In the genomic region with DNA sequence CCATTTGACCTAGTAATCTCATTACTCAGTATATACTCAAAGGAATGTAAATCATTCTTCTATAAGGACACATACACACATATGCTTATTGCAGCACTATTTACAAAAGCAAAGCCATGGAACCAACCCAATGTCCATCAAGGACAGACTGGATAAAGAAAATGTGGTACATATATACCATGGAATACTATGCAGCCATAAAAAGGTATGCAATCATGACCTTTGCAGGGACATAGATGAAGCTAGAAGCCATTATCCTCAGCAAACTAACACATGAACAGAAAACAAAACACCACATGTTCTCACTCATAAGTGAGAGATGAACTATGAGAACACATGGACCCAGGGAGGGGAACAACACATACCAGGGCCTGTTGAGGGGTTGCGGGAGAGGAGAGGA, we compare ENCODE assay signal across 1 cellular context.
TF ChIP-seq lines count a peak whose summit lies in the region.

No MANE protein-coding gene starts in this region.

TF ChIP-seq in HEK293, 187 proteins besides CTCF, POLR2A, EP300 and RAD21 (continued from another document):
- TF ChIP-seq, protein P1, sequence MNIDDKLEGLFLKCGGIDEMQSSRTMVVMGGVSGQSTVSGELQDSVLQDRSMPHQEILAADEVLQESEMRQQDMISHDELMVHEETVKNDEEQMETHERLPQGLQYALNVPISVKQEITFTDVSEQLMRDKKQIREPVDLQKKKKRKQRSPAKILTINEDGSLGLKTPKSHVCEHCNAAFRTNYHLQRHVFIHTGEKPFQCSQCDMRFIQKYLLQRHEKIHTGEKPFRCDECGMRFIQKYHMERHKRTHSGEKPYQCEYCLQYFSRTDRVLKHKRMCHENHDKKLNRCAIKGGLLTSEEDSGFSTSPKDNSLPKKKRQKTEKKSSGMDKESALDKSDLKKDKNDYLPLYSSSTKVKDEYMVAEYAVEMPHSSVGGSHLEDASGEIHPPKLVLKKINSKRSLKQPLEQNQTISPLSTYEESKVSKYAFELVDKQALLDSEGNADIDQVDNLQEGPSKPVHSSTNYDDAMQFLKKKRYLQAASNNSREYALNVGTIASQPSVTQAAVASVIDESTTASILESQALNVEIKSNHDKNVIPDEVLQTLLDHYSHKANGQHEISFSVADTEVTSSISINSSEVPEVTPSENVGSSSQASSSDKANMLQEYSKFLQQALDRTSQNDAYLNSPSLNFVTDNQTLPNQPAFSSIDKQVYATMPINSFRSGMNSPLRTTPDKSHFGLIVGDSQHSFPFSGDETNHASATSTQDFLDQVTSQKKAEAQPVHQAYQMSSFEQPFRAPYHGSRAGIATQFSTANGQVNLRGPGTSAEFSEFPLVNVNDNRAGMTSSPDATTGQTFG (tag by site-specific recombination; IDR thresholded peaks at IDR 0.05; ENCODE audit: borderline replicate concordance): no peak
- TF ChIP-seq ZNF571 (tag by site-specific recombination; IDR thresholded peaks at IDR 0.05) (no peak), ZNF555 (tag by site-specific recombination; conservative IDR thresholded peaks at IDR 0.05) (no peak), SP3 (tag by site-specific recombination; IDR thresholded peaks at IDR 0.05) (no peak), ZNF133 (tag by site-specific recombination; IDR thresholded peaks at IDR 0.05) (no peak), ZNF707 (tag by site-specific recombination; IDR thresholded peaks at IDR 0.05) (no peak), ZNF169 (tag by site-specific recombination; IDR thresholded peaks at IDR 0.05) (no peak), ZNF146 (tag by site-specific recombination; IDR thresholded peaks at IDR 0.05) (peak; percentile 80), KLF16 (tag by site-specific recombination; IDR thresholded peaks at IDR 0.05) (no peak)
- TF ChIP-seq, protein P2, sequence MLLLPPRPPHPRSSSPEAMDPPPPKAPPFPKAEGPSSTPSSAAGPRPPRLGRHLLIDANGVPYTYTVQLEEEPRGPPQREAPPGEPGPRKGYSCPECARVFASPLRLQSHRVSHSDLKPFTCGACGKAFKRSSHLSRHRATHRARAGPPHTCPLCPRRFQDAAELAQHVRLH (tag by site-specific recombination; IDR thresholded peaks at IDR 0.05): peak; percentile 55; the same call in 1 of the 2 replicates
- TF ChIP-seq, protein P3, sequence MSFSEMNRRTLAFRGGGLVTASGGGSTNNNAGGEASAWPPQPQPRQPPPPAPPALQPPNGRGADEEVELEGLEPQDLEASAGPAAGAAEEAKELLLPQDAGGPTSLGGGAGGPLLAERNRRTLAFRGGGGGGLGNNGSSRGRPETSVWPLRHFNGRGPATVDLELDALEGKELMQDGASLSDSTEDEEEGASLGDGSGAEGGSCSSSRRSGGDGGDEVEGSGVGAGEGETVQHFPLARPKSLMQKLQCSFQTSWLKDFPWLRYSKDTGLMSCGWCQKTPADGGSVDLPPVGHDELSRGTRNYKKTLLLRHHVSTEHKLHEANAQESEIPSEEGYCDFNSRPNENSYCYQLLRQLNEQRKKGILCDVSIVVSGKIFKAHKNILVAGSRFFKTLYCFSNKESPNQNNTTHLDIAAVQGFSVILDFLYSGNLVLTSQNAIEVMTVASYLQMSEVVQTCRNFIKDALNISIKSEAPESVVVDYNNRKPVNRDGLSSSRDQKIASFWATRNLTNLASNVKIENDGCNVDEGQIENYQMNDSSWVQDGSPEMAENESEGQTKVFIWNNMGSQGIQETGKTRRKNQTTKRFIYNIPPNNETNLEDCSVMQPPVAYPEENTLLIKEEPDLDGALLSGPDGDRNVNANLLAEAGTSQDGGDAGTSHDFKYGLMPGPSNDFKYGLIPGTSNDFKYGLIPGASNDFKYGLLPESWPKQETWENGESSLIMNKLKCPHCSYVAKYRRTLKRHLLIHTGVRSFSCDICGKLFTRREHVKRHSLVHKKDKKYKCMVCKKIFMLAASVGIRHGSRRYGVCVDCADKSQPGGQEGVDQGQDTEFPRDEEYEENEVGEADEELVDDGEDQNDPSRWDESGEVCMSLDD (tag by site-specific recombination; IDR thresholded peaks at IDR 0.05): no peak
TF ChIP-seq in HEK293: peak in this region for 2.
